ENCODE assay signal across 22 cellular contexts in genomic region chr4:115334736-115335411, GRCh38.
DNase-seq lines count a peak whose midpoint lies in the region; ATAC-seq and TF ChIP-seq lines count a peak whose summit lies in the region.
"Had no signal": no experiment of that assay in that cellular context is flagged by ENCODE, and none has a peak within 500 bp of the region (broad histone marks: within the 10 kb centered on the region; RNA-seq: fewer than 3 reads in every experiment).

No MANE protein-coding gene starts in this region.

- ATAC-seq in GM18868 (IDR thresholded peaks at IDR 0.05; ENCODE audit: unreplicated experiment) (peak; percentile 76), GM21723 (IDR thresholded peaks at IDR 0.05; ENCODE audit: unreplicated experiment) (peak; percentile 65), HG03066 (IDR thresholded peaks at IDR 0.05; ENCODE audit: low read depth, unreplicated experiment) (peak; percentile 61)
- ATAC-seq: body of pancreas, HepG2 had no signal

- intact Hi-C loops in uterus (cut with DNase I; ENCODE audit: low total_unique reads) = no loop called here

- no peak overlapping the region for H3K4me3 ChIP-seq in MM.1S (ENCODE audit: low read length)
- H3K4me3 ChIP-seq in uterus = no peak overlapping the region
- H3K4me3 ChIP-seq: body of pancreas, tibial artery had no signal

- TF ChIP-seq CTCF in MM.1S (IDR thresholded peaks at IDR 0.05; ENCODE audit: low read length) (no peak), uterus (IDR thresholded peaks at IDR 0.05) (no peak)

- peak overlapping the region; percentile 54 for H3K4me2 ChIP-seq in MM.1S (ENCODE audit: low read depth, low read length)

- H3K27me3 ChIP-seq in MM.1S (replicated peaks; ENCODE audit: insufficient read depth, low read length) = no peaks in the 10 kb centered on the region
- H3K27me3 ChIP-seq in uterus = no peaks in the 10 kb centered on the region
- H3K27me3 ChIP-seq: body of pancreas, tibial artery had no signal

- H4K20me1 ChIP-seq in MM.1S (ENCODE audit: insufficient read depth, low read length) = no peaks in the 10 kb centered on the region

- H3K27ac ChIP-seq in MM.1S (ENCODE audit: low read length) = peak overlapping the region; percentile 32; the same call in 1 of the 2 replicates
- no peak overlapping the region for H3K27ac ChIP-seq in uterus
- H3K27ac ChIP-seq: body of pancreas, tibial artery, VCaP had no signal

- H3K9me3 ChIP-seq in MM.1S (replicated peaks; ENCODE audit: insufficient read depth, low read length) (no peaks in the 10 kb centered on the region), uterus (no peaks in the 10 kb centered on the region)
- H3K9me3 ChIP-seq: body of pancreas, Caco-2, tibial artery had no signal

- H3K4me1 ChIP-seq in MM.1S (ENCODE audit: low read length) (peaks cover 30% of the 10 kb centered on the region), uterus (no peaks in the 10 kb centered on the region)
- H3K4me1 ChIP-seq: body of pancreas, Caco-2, tibial artery had no signal

- H2AFZ ChIP-seq in MM.1S (ENCODE audit: low read length) = no peak overlapping the region

- DNase-seq in MM.1S (peak; percentile 60), DMS 273 treated with DMSO at 0.1 percent for 48 hours (lab: John Stamatoyannopoulos, UW) (no peak), GF-D8 (lab: John Stamatoyannopoulos, UW) (no peak), uterus (no peak), NCI-H226 (no peak)
- DNase-seq: activated CD4-positive, alpha-beta T cell treated with anti-CD3 and anti-CD28 coated beads, Interleukin-2, amount 50 U/mL, for 48 hours; activated T-cell treated with anti-CD3 and anti-CD28 coated beads, Interleukin-2, amount 50 U/mL, for 1 hour; body of pancreas; Caco-2; cortex of kidney; HCEC 1CT; midbrain; NCI-H187 treated with DMSO at 0.1 percent for 48 hours; NCI-H510A; SHP77 treated with DMSO at 0.1 percent for 48 hours; stimulated activated naive CD4-positive, alpha-beta T cell; tibial artery had no signal

- no peak for TF ChIP-seq POLR2A in uterus (IDR thresholded peaks at IDR 0.05)

- H3K36me3 ChIP-seq in MM.1S (replicated peaks; ENCODE audit: insufficient read depth, low read length) (no peaks in the 10 kb centered on the region), uterus (no peaks in the 10 kb centered on the region)
- H3K36me3 ChIP-seq: tibial artery had no signal

- H3F3A ChIP-seq in MM.1S (ENCODE audit: insufficient read depth, low read length) = peaks cover 9% of the 10 kb centered on the region

- no peaks in the 10 kb centered on the region for H3K9me2 ChIP-seq in MM.1S (replicated peaks; ENCODE audit: insufficient read depth, low read length)

- no peaks in the 10 kb centered on the region for H3K79me2 ChIP-seq in MM.1S (ENCODE audit: low read length)

- H3K9ac ChIP-seq in MM.1S (ENCODE audit: low read length) = no peak overlapping the region
